In the genomic region with DNA sequence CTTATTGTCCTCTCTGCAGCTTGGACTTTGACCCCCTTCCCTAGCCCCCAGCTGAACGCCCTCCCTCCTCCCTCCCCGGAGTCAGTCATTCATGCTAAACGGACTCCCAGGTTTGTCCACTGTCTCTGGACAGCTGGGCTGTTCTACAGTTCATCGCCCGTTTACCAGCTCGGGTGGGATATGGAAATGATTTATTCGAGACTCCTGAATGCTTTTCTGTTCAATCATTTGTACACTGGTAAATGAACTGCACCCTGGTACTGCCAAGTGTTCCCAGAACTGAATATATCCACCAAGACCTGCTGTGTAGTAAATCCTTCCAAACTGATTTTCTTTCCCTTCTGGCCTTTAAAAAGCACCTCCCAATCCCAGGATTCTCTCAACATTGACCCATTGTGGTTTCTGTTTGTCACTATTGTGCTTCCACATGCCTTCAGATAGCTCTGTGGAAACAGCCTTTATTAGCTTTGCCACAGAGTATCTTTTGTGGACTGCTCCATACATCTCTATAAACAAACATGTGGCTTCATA, we compare ENCODE assay signal across 8 cellular contexts. TPM values are rescaled to one million over a fixed set of nuclear protein-coding genes. Genes with fewer than 3 reads are reported as not detected.
A peak's percentile ranks its signal among the peaks of the same experiment; 100 is the strongest.
DNase-seq lines count a peak whose midpoint lies in the region; ATAC-seq, FAIRE-seq and TF ChIP-seq lines count a peak whose summit lies in the region.

No MANE protein-coding gene starts in this region.

- intact Hi-C loops in kidney (cut with DNase I), result no loop called here
- intact Hi-C loops in stomach (cut with DNase I; ENCODE audit: low total_unique reads), result no loop called here

- no peak overlapping the region for H3K27ac Mint-ChIP-seq in activated naive CD4-positive, alpha-beta T cell treated with anti-CD3 and anti-CD28 coated beads, Interleukin-2, amount 10 ng/mL, durations not matched to agents 7 days and 5 days

- H3K4me3 Mint-ChIP-seq in activated naive CD4-positive, alpha-beta T cell treated with anti-CD3 and anti-CD28 coated beads, Interleukin-2, amount 10 ng/mL, durations not matched to agents 7 days and 5 days, result peak overlapping the region; percentile 66

- H3K27ac ChIP-seq in angular gyrus (ENCODE audit: low read depth, low read length) (peak overlapping the region; percentile 95), kidney (ENCODE audit: low read depth in 2 of 2, low read length in 2 of 2) (peak overlapping the region; percentile 86 to 91), stomach (peak overlapping the region; percentile 91 to 98 (median 94))

- peaks cover 0 to 7% (median 0%) of the 10 kb centered on the region in 3 donors for H3K27me3 ChIP-seq in stomach

- no peak for DNase-seq in activated naive CD4-positive, alpha-beta T cell treated with anti-CD3 and anti-CD28 coated beads, Interleukin-2, amount 10 ng/mL, durations not matched to agents 7 days and 5 days
- no peak for DNase-seq in activated naive CD4-positive, alpha-beta T cell treated with anti-CD3 and anti-CD28 coated beads, Interleukin-2, amount 50 U/mL, for 16 hours
- DNase-seq in kidney (no peak), stomach (no peak)
- DNase-seq in central memory CD4-positive, alpha-beta T cell, result no peak

- ATAC-seq in HG03457 (IDR thresholded peaks at IDR 0.05; ENCODE audit: unreplicated experiment) (no peak), HG03571 (IDR thresholded peaks at IDR 0.05; ENCODE audit: unreplicated experiment) (no peak)

- peaks cover 23% of the 10 kb centered on the region for H3K4me1 Mint-ChIP-seq in activated naive CD4-positive, alpha-beta T cell treated with anti-CD3 and anti-CD28 coated beads, Interleukin-2, amount 10 ng/mL, durations not matched to agents 7 days and 5 days

- H3K36me3 ChIP-seq in kidney (ENCODE audit: control insufficient read depth in 1 of 2, insufficient read depth in 2 of 2, low read length in 2 of 2), result no peaks in the 10 kb centered on the region
- no peaks in the 10 kb centered on the region for H3K36me3 ChIP-seq in stomach

- TF ChIP-seq POLR2A in stomach (IDR thresholded peaks at IDR 0.05), result peak in 1 of 4 donors; percentile 14

- CTCF ChIA-PET in activated naive CD4-positive, alpha-beta T cell treated with anti-CD3 and anti-CD28 coated beads, Interleukin-2, amount 10 ng/mL, durations not matched to agents 7 days and 5 days (lab: Charles Lee), result interaction anchor here (1.0 to 1.4 kb wide), 3 partner anchors 18 to 126 kb away, joined by 3 to 4 read pairs (median 3); no protein-coding TSS in a partner anchor

- peaks cover 15% of the 10 kb centered on the region for H3K27me3 Mint-ChIP-seq in activated naive CD4-positive, alpha-beta T cell treated with anti-CD3 and anti-CD28 coated beads, Interleukin-2, amount 10 ng/mL, durations not matched to agents 7 days and 5 days

- H3K9me3 Mint-ChIP-seq in activated naive CD4-positive, alpha-beta T cell treated with anti-CD3 and anti-CD28 coated beads, Interleukin-2, amount 10 ng/mL, durations not matched to agents 7 days and 5 days, result no peaks in the 10 kb centered on the region

- no peak for FAIRE-seq in kidney (lab: Jason Lieb, UNC)

- TF ChIP-seq CTCF in kidney (IDR thresholded peaks at IDR 0.05; ENCODE audit: borderline replicate concordance, extremely low read depth, insufficient read depth) (no peak), stomach (IDR thresholded peaks at IDR 0.05) (no peak)

- 0 to 7% (median 5%) methylated on average over 7 of the region's 7 CpGs for WGBS in stomach, 5 donors

- H3K9ac ChIP-seq in kidney (ENCODE audit: low read length in 2 of 2), result peak overlapping the region; percentile 2 to 69

- peaks cover 1% of the 10 kb centered on the region for H3K36me3 Mint-ChIP-seq in activated naive CD4-positive, alpha-beta T cell treated with anti-CD3 and anti-CD28 coated beads, Interleukin-2, amount 10 ng/mL, durations not matched to agents 7 days and 5 days

- H3K4me1 ChIP-seq in kidney (ENCODE audit: control insufficient read depth in 1 of 2, insufficient read depth in 1 of 2, low read depth in 1 of 2, low read length in 2 of 2) (peaks cover 0 to 3% of the 10 kb centered on the region in 2 donors), stomach (peaks cover 6 to 33% (median 19%) of the 10 kb centered on the region in 4 donors)

- no peak for TF ChIP-seq EP300 in stomach (IDR thresholded peaks at IDR 0.05)

- H3K9me3 ChIP-seq in kidney (ENCODE audit: control insufficient read depth in 1 of 2, low read length in 2 of 2) (no peaks in the 10 kb centered on the region), stomach (no peaks in the 10 kb centered on the region)

- H3K4me3 ChIP-seq in kidney (ENCODE audit: low read length in 2 of 2) (peak overlapping the region; percentile 48 to 71), stomach (peak overlapping the region; percentile 84 to 94 (median 88))

RNA-seq across cellular contexts. Expression of a gene that starts 0.8 kb away (rescaled TPM):
- total RNA-seq in kidney, result 25.7 TPM
- 16.8 TPM for polyA plus RNA-seq in kidney (ENCODE audit: insufficient read depth, low read depth, low replicate concordance)
- total RNA-seq in stomach, result 10 to 100 TPM; 11.1 to 45.9 (median 33.5) TPM
- polyA plus RNA-seq in stomach, result 1 to 10 TPM; 4.9 to 7.3 (median 6.7) TPM
